In the genomic region with DNA sequence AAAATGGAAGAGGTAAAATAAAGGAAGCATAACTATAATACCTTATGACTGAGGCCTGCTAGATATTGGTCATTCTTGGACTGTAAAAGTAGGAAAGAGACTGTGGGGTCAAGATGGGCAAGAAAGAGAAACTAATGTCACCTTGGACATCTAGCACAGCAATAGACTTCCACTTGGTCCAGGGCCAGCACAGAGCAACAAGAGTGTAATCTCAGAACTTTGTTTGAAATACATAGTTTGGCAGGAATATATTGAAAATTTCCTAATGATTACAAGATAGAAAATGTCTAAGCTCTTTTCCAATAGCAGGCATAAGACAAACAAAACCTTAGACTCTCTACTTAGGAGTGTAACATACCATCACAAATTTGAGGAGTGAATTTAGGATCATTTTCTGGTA, we compare ENCODE assay signal across 22 cellular contexts. TPM values are rescaled to one million over a fixed set of nuclear protein-coding genes. Genes with fewer than 3 reads are reported as not detected.
DNase-seq lines count a peak whose midpoint lies in the region; ATAC-seq and TF ChIP-seq lines count a peak whose summit lies in the region.
"Had no signal": no experiment of that assay in that cellular context is flagged by ENCODE, and none has a peak within 500 bp of the region (broad histone marks: within the 10 kb centered on the region; RNA-seq: fewer than 3 reads in every experiment).

No MANE protein-coding gene starts in this region.

- H3K4me1 ChIP-seq in naive thymus-derived CD4-positive, alpha-beta T cell (ENCODE audit: control insufficient read depth in 2 of 2, insufficient read depth in 2 of 2, low read length in 2 of 2): peaks cover 19 to 39% of the 10 kb centered on the region in 2 donors
- H3K4me1 ChIP-seq: uterus had no signal

- no peak for TF ChIP-seq CTCF in HFFc6 (IDR thresholded peaks at IDR 0.05)

- no peak overlapping the region for H3K4me3 Mint-ChIP-seq in activated naive CD4-positive, alpha-beta T cell treated with anti-CD3 and anti-CD28 coated beads for 36 hours
- H3K4me3 Mint-ChIP-seq in HFFc6: peak overlapping the region; percentile 75
- H3K4me3 Mint-ChIP-seq in activated naive CD8-positive, alpha-beta T cell treated with anti-CD3 and anti-CD28 coated beads, Interleukin-2, amount 10 ng/mL, durations not matched to agents 7 days and 5 days: peak overlapping the region; percentile 33
- peak overlapping the region; percentile 12 to 99 (median 42) for H3K4me3 Mint-ChIP-seq in naive thymus-derived CD4-positive, alpha-beta T cell
- H3K4me3 Mint-ChIP-seq: activated B cell treated with CpG ODN at 0.5 μM for 24 hours; memory B cell; T-helper 1 cell treated with Interleukin-12 subunit alpha and Interleukin-12 subunit beta and Interleukin-4 antibody, amounts not matched to agents 30 μg/mL and 1 μg/mL, for 36 hours had no signal

- peaks cover 22% of the 10 kb centered on the region for H3K36me3 Mint-ChIP-seq in activated naive CD4-positive, alpha-beta T cell treated with anti-CD3 and anti-CD28 coated beads for 36 hours (ENCODE audit: low read depth)
- peaks cover 11% of the 10 kb centered on the region for H3K36me3 Mint-ChIP-seq in HFFc6 (ENCODE audit: low read depth)
- H3K36me3 Mint-ChIP-seq in activated naive CD8-positive, alpha-beta T cell treated with anti-CD3 and anti-CD28 coated beads, Interleukin-2, amount 10 ng/mL, durations not matched to agents 7 days and 5 days: peaks cover 32% of the 10 kb centered on the region
- H3K36me3 Mint-ChIP-seq in naive thymus-derived CD4-positive, alpha-beta T cell: peaks cover 0 to 35% (median 10%) of the 10 kb centered on the region in 5 donors
- H3K36me3 Mint-ChIP-seq: memory B cell, naive B cell had no signal

- peak overlapping the region; percentile 88 for H3K27ac Mint-ChIP-seq in activated naive CD4-positive, alpha-beta T cell treated with anti-CD3 and anti-CD28 coated beads for 36 hours
- peak overlapping the region; percentile 87 for H3K27ac Mint-ChIP-seq in HFFc6
- H3K27ac Mint-ChIP-seq in activated naive CD8-positive, alpha-beta T cell treated with anti-CD3 and anti-CD28 coated beads, Interleukin-2, amount 10 ng/mL, durations not matched to agents 7 days and 5 days: peak overlapping the region; percentile 46
- H3K27ac Mint-ChIP-seq in naive thymus-derived CD4-positive, alpha-beta T cell: peak overlapping the region in 5 of 9 donors; percentile 33 to 79 (median 55)
- H3K27ac Mint-ChIP-seq: activated B cell treated with CpG ODN at 0.5 μM for 24 hours; memory B cell; T-helper 1 cell treated with Interleukin-12 subunit alpha and Interleukin-12 subunit beta and Interleukin-4 antibody, amounts not matched to agents 30 μg/mL and 1 μg/mL, for 36 hours had no signal

- H3K36me3 ChIP-seq in naive thymus-derived CD4-positive, alpha-beta T cell (ENCODE audit: control insufficient read depth in 2 of 3, insufficient read depth in 3 of 3, low read length in 3 of 3): peaks cover 0 to 12% (median 0%) of the 10 kb centered on the region in 3 experiments
- H3K36me3 ChIP-seq: adrenal gland, cardiac muscle cell, uterus had no signal

- peaks cover 66% of the 10 kb centered on the region for H3K4me1 Mint-ChIP-seq in activated naive CD4-positive, alpha-beta T cell treated with anti-CD3 and anti-CD28 coated beads for 36 hours (ENCODE audit: low read depth)
- peaks cover 62% of the 10 kb centered on the region for H3K4me1 Mint-ChIP-seq in HFFc6 (ENCODE audit: low read depth)
- peaks cover 42% of the 10 kb centered on the region for H3K4me1 Mint-ChIP-seq in activated naive CD8-positive, alpha-beta T cell treated with anti-CD3 and anti-CD28 coated beads, Interleukin-2, amount 10 ng/mL, durations not matched to agents 7 days and 5 days
- peaks cover 55 to 81% (median 77%) of the 10 kb centered on the region in 7 donors for H3K4me1 Mint-ChIP-seq in naive thymus-derived CD4-positive, alpha-beta T cell

- POLR2A ChIA-PET in activated naive CD8-positive, alpha-beta T cell treated with anti-CD3 and anti-CD28 coated beads, Interleukin-2, amount 10 ng/mL, durations not matched to agents 7 days and 5 days (lab: Charles Lee): interaction anchor here (0.8 kb wide), 1 partner anchor 125 kb away, joined by 3 read pairs; no protein-coding TSS in a partner anchor
- POLR2A ChIA-PET in naive thymus-derived CD4-positive, alpha-beta T cell (lab: Charles Lee): interaction anchor here (0.6 to 26.8 kb wide), 6 partner anchors 11 to 198 kb away, joined by 3 to 834 read pairs (median 5); no protein-coding TSS in a partner anchor

- DNase-seq in activated naive CD4-positive, alpha-beta T cell treated with anti-CD3 and anti-CD28 coated beads for 36 hours: no peak
- DNase-seq in activated naive CD4-positive, alpha-beta T cell treated with Interleukin-2 at 50 U/mL for 16 hours: no peak
- DNase-seq in HFFc6: no peak
- DNase-seq in activated naive CD8-positive, alpha-beta T cell treated with anti-CD3 and anti-CD28 coated beads, Interleukin-2, amount 10 ng/mL, durations not matched to agents 7 days and 5 days: no peak
- no peak for DNase-seq in naive thymus-derived CD4-positive, alpha-beta T cell
- DNase-seq in stimulated activated CD4-positive, alpha-beta T cell treated with anti-CD3 and anti-CD28 coated beads, Interleukin-1b, Interleukin-23, amount 100 ng/mL, for 48 hours: no peak
- no peak for DNase-seq in cerebellum (ENCODE audit: low spot score)
- DNase-seq: activated B cell treated with CpG ODN at 0.5 μM for 24 hours; adrenal gland; effector CD4-positive, alpha-beta T cell; hippocampal formation; naive B cell; NCI-H1105; NCI-H526; posterior cingulate gyrus; Right ventricle myocardium superior; uterus had no signal

- H3K9me3 ChIP-seq in naive thymus-derived CD4-positive, alpha-beta T cell (ENCODE audit: control insufficient read depth in 2 of 3, low read length in 3 of 3): no peaks in the 10 kb centered on the region
- H3K9me3 ChIP-seq: adrenal gland, uterus had no signal

- H3K27me3 Mint-ChIP-seq in activated naive CD4-positive, alpha-beta T cell treated with anti-CD3 and anti-CD28 coated beads for 36 hours (ENCODE audit: low read depth): no peaks in the 10 kb centered on the region
- H3K27me3 Mint-ChIP-seq in HFFc6 (ENCODE audit: insufficient read depth): no peaks in the 10 kb centered on the region; the same call in 1 of the 2 replicates
- H3K27me3 Mint-ChIP-seq in activated naive CD8-positive, alpha-beta T cell treated with anti-CD3 and anti-CD28 coated beads, Interleukin-2, amount 10 ng/mL, durations not matched to agents 7 days and 5 days: no peaks in the 10 kb centered on the region
- H3K27me3 Mint-ChIP-seq in naive thymus-derived CD4-positive, alpha-beta T cell: no peaks in the 10 kb centered on the region
- H3K27me3 Mint-ChIP-seq: activated B cell treated with CpG ODN at 0.5 μM for 24 hours, memory B cell, naive B cell had no signal

- no peak overlapping the region for H3K4me3 ChIP-seq in naive thymus-derived CD4-positive, alpha-beta T cell (ENCODE audit: low read length)
- H3K4me3 ChIP-seq: adrenal gland, cardiac muscle cell, K562, uterus had no signal

- H3K27ac ChIP-seq in naive thymus-derived CD4-positive, alpha-beta T cell (ENCODE audit: low read depth, low read length): no peak overlapping the region
- H3K27ac ChIP-seq: adrenal gland, cardiac muscle cell had no signal

- H3K9me3 Mint-ChIP-seq in activated naive CD4-positive, alpha-beta T cell treated with anti-CD3 and anti-CD28 coated beads for 36 hours: no peaks in the 10 kb centered on the region
- H3K9me3 Mint-ChIP-seq in HFFc6: no peaks in the 10 kb centered on the region
- H3K9me3 Mint-ChIP-seq in activated naive CD8-positive, alpha-beta T cell treated with anti-CD3 and anti-CD28 coated beads, Interleukin-2, amount 10 ng/mL, durations not matched to agents 7 days and 5 days: no peaks in the 10 kb centered on the region
- H3K9me3 Mint-ChIP-seq in naive thymus-derived CD4-positive, alpha-beta T cell: peaks cover 0 to 3% (median 0%) of the 10 kb centered on the region in 11 donors
- H3K9me3 Mint-ChIP-seq: activated B cell treated with CpG ODN at 0.5 μM for 24 hours; memory B cell; naive B cell; T-helper 1 cell treated with Interleukin-12 subunit alpha and Interleukin-12 subunit beta and Interleukin-4 antibody, amounts not matched to agents 30 μg/mL and 1 μg/mL, for 36 hours had no signal

- CTCF ChIA-PET in activated naive CD4-positive, alpha-beta T cell treated with anti-CD3 and anti-CD28 coated beads for 36 hours (lab: Charles Lee): interaction anchor here (1.0 to 2.2 kb wide), 5 partner anchors 9 to 125 kb away, joined by 3 to 8 read pairs (median 4); no protein-coding TSS in a partner anchor
- CTCF ChIA-PET in naive thymus-derived CD4-positive, alpha-beta T cell (lab: Charles Lee): interaction anchor here (11.4 kb wide), 1 partner anchor 126 kb away, joined by 122 read pairs; no protein-coding TSS in a partner anchor

- intact Hi-C loops in activated naive CD4-positive, alpha-beta T cell treated with anti-CD3 and anti-CD28 coated beads for 36 hours (cut with micrococcal nuclease): loop anchor here (1.0 to 10.0 kb wide), 2 partner anchors 9 to 1917 kb away; no protein-coding TSS in a partner anchor
- intact Hi-C loops in naive thymus-derived CD4-positive, alpha-beta T cell (cut with micrococcal nuclease): loop anchor here in 1 of 2 donors (10.0 kb wide), 1 partner anchor 953 kb away; a partner anchor contains a TSS

- ATAC-seq in activated naive CD8-positive, alpha-beta T cell treated with anti-CD3 and anti-CD28 coated beads, Interleukin-2, amount 10 ng/mL, durations not matched to agents 7 days and 5 days (ENCODE audit: low read depth): no peak
- ATAC-seq in naive thymus-derived CD4-positive, alpha-beta T cell: no peak
- no peak for ATAC-seq in GM21447 (IDR thresholded peaks at IDR 0.05; ENCODE audit: unreplicated experiment)
- ATAC-seq: K562 had no signal

- H3K27me3 ChIP-seq in naive thymus-derived CD4-positive, alpha-beta T cell (ENCODE audit: control insufficient read depth in 2 of 2, insufficient read depth in 2 of 2, low read length in 2 of 2): no peaks in the 10 kb centered on the region
- H3K27me3 ChIP-seq: adrenal gland, uterus had no signal

RNA-seq across cellular contexts. Expression of a gene that starts 4.6 kb away (rescaled TPM):
- 10 to 100 TPM; 13.6 TPM for total RNA-seq in activated naive CD4-positive, alpha-beta T cell treated with anti-CD3 and anti-CD28 coated beads for 36 hours
- total RNA-seq in HFFc6 (2021; fragmentation: NEBNext Ultra II Directional; extraction: Animal tissue kit (Norgen Biotek cat#: 25700)): 10 to 100 TPM in 4 of 6 experiments, 1 to 10 TPM in 2; 5.0 to 13.7 (median 10.9) TPM
- total RNA-seq in activated naive CD8-positive, alpha-beta T cell treated with anti-CD3 and anti-CD28 coated beads, Interleukin-2, amount 10 ng/mL, durations not matched to agents 7 days and 5 days: 10 to 100 TPM; 38.2 to 41.8 TPM
- total RNA-seq in naive thymus-derived CD4-positive, alpha-beta T cell: 10 to 100 TPM; 27.1 to 50.5 (median 46.6) TPM
- polyA plus RNA-seq in naive thymus-derived CD4-positive, alpha-beta T cell: 10 to 100 TPM; 14.3 to 16.6 TPM
- 5.5 TPM for total RNA-seq in cerebellum
